ENCODE assay signal across 8 cellular contexts in the genomic region with DNA sequence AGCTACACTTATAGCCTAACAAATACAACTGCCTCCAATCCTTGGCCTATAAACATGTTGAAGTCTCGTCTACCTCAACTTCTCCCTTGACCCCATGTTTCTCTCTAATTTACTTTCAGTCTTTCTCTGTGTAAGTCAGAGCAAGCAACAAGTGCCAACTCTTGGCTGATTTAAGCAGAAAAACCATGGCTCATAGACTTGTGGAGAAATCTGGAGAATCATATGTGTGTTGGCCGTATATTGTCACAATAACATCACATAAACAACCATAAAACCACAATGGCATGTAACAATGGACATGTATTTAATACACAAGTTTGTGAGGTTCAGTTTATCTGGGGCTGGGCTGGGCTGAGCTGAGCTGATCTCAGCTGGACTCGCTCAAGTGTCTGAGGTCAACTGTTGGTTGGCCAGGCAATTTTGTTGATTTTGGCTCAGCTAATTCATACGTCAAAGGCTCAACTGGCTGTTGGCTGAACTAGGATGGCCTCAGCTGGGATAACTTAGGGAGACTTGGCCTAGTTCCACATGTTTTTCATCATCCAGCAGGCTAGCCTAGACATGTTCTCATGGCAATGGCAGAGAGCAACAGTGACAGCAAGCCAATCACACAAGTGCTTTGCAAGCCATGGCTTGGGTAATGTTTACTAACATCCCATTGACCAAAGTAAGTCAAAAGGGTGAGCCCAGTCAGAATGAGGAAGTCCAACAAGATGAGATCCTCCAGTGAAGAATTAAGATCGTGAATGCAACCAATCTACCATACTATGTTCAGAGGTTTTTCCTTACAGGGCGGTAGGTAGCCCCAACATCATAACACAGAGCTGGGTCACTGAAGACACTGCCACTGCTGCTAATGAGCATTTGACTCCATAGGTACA. TPM values are rescaled to one million over a fixed set of nuclear protein-coding genes. Genes with fewer than 3 reads are reported as not detected.
DNase-seq lines count a peak whose midpoint lies in the region; ATAC-seq and TF ChIP-seq lines count a peak whose summit lies in the region.

No MANE protein-coding gene starts in this region.

- H3K79me2 ChIP-seq in parathyroid adenoma, result no peaks in the 10 kb centered on the region

- H3K9me3 ChIP-seq in SJCRH30 (replicated peaks) (no peaks in the 10 kb centered on the region), parathyroid adenoma (ENCODE audit: control insufficient read depth, low read length) (no peaks in the 10 kb centered on the region)

- H2AFZ ChIP-seq in parathyroid adenoma, result peak overlapping the region; percentile 21

- H3K4me1 ChIP-seq in SJCRH30 (peaks cover 47% of the 10 kb centered on the region), parathyroid adenoma (peaks cover 9% of the 10 kb centered on the region)

- no peak overlapping the region for H3K9ac ChIP-seq in parathyroid adenoma

- TF ChIP-seq CTCF in fibroblast of pulmonary artery (IDR thresholded peaks at IDR 0.05; ENCODE audit: low read length, missing control alignments) (no peak), parathyroid adenoma (IDR thresholded peaks at IDR 0.05) (no peak)

- no peak overlapping the region for H3K4me3 ChIP-seq in SJCRH30
- no peak overlapping the region for H3K4me3 ChIP-seq in fibroblast of pulmonary artery (replicated peaks; ENCODE audit: low read depth, low read length)
- no peak overlapping the region for H3K4me3 ChIP-seq in parathyroid adenoma (ENCODE audit: low read depth, low read length)

- ATAC-seq in HG02798 (IDR thresholded peaks at IDR 0.05; ENCODE audit: poor library complexity, unreplicated experiment) (no peak), HG03520 (IDR thresholded peaks at IDR 0.05; ENCODE audit: unreplicated experiment) (no peak), GM21717 (IDR thresholded peaks at IDR 0.05; ENCODE audit: unreplicated experiment) (no peak)

- H3K27me3 ChIP-seq in SJCRH30 (no peaks in the 10 kb centered on the region), parathyroid adenoma (ENCODE audit: control insufficient read depth, insufficient read depth, low read length) (no peaks in the 10 kb centered on the region)

- DNase-seq in LHCN-M2 (ENCODE audit: low read depth) (peak; percentile 100), SJCRH30 (peak; percentile 89 to 95), fibroblast of pulmonary artery (ENCODE audit: low read depth) (peak; percentile 100)
- DNase-seq in stimulated activated CD8-positive, alpha-beta memory T cell treated with anti-CD3 and anti-CD28 coated beads, Interleukin-4, amount 100 ng/mL, for 48 hours, result no peak

- no peak overlapping the region for H3K4me2 ChIP-seq in parathyroid adenoma (ENCODE audit: low read length)

- H3K27ac ChIP-seq in SJCRH30 (peak overlapping the region; percentile 51), parathyroid adenoma (peak overlapping the region; percentile 43)

- H3K36me3 ChIP-seq in SJCRH30 (no peaks in the 10 kb centered on the region), parathyroid adenoma (ENCODE audit: control insufficient read depth, insufficient read depth, low read length) (no peaks in the 10 kb centered on the region)

RNA-seq across cellular contexts. Expression of a gene that starts 12.9 kb away (rescaled TPM):
- 6.0 and 6.6 TPM in 2 replicates for total RNA-seq in LHCN-M2 (2014; rRNA removed)
- 5.0 TPM for polyA plus RNA-seq in LHCN-M2 (2012)
- 11.0 and 11.2 TPM in 2 replicates for total RNA-seq in SJCRH30 (2014; rRNA removed; shearing (Covaris generic))

RNA-seq across cellular contexts. Expression of a gene that starts 13.3 kb away (rescaled TPM):
- total RNA-seq in LHCN-M2 (2014; rRNA removed), result 0.40 and 0.51 TPM in 2 replicates
- 1.1 TPM for polyA plus RNA-seq in LHCN-M2 (2012)
- 0.73 TPM in 1 of 2 replicates, not detected in the other for total RNA-seq in SJCRH30 (2014; rRNA removed; shearing (Covaris generic))
